Comparison of ENCODE assay signal across 15 cellular contexts in the genomic region with DNA sequence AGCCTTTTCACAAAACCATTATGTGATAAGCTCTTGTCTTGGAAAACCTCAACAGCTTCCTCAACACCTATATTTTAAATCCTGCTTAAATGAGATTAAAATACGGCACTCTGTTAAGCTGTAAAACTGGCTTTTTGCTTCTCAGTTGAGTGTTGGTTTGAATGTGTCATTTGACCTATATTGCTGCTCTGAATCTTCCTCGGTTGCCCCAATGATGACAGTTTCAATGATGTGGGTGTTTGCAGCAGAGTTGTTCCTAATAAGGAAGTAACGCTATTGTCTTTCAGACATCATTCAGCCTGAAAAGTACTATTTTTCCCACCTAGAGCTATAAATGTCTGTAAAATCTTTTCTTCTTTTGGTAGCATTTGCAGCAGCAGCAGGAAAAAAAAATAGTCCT.
DNase-seq lines count a peak whose midpoint lies in the region; ATAC-seq lines count a peak whose summit lies in the region.
"Had no signal": no experiment of that assay in that cellular context is flagged by ENCODE, and none has a peak within 500 bp of the region (broad histone marks: within the 10 kb centered on the region; RNA-seq: fewer than 3 reads in every experiment).

No MANE protein-coding gene starts in this region.

- DNase-seq in DMS53 (lab: John Stamatoyannopoulos, UW) (peak; percentile 60), G401 (ENCODE audit: low spot score) (peak; percentile 1), NCI-H2227 treated with DMSO at 0.1 percent for 48 hours (lab: John Stamatoyannopoulos, UW) (peak; percentile 70), NCI-H748 treated with DMSO at 0.1 percent for 48 hours (lab: John Stamatoyannopoulos, UW) (peak; percentile 88), T-helper 2 cell (no peak)
- DNase-seq in activated CD4-positive, CD25-positive, alpha-beta regulatory T cell (lab: John Stamatoyannopoulos, UW), result no peak
- DNase-seq in stimulated activated naive CD4-positive, alpha-beta T cell treated with Interleukin-2 at 50 U/mL for 16 hours (lab: John Stamatoyannopoulos, UW), result no peak
- DNase-seq: CD4-positive, CD25-positive, alpha-beta regulatory T cell; GDM1; GOT3; KBM-7; MM.1S; NCI-H1048 had no signal

- in situ Hi-C loops in G401 (cut with HindIII; ENCODE audit: low sequenced_read_pairs), result no loop called here

- ATAC-seq in HG02763 (IDR thresholded peaks at IDR 0.05; ENCODE audit: unreplicated experiment), result no peak
- ATAC-seq: HCT116 had no signal

Comparison
In these comparisons a context has a peak if more than half of its experiments do, and no peak if none do; other contexts are left out.
1. DNase-seq: peak in DMS53 (single experiment), G401 (single experiment), NCI-H2227 treated with DMSO at 0.1 percent for 48 hours (single experiment) and NCI-H748 treated with DMSO at 0.1 percent for 48 hours (single experiment); none in activated CD4-positive, CD25-positive, alpha-beta regulatory T cell (0 of 4), stimulated activated naive CD4-positive, alpha-beta T cell treated with Interleukin-2 at 50 U/mL for 16 hours (single experiment) and T-helper 2 cell (0 of 5).